ENCODE assay signal across 19 cellular contexts in genomic region chr3:63494646-63495045, GRCh38.
DNase-seq lines count a peak whose midpoint lies in the region; ATAC-seq, FAIRE-seq and TF ChIP-seq lines count a peak whose summit lies in the region.
"Had no signal": no experiment of that assay in that cellular context is flagged by ENCODE, and none has a peak within 500 bp of the region (broad histone marks: within the 10 kb centered on the region; RNA-seq: fewer than 3 reads in every experiment).

No MANE protein-coding gene starts in this region.

- H3K4me2 ChIP-seq in H1 (ENCODE audit: insufficient read depth in 1 of 2, low read depth in 2 of 2, low read length in 2 of 2), result no peak overlapping the region
- H3K4me2 ChIP-seq: GM23338 had no signal

- intact Hi-C loops in left lung (cut with DNase I), result no loop called here

- no peak overlapping the region for H4K91ac ChIP-seq in H1 (replicated peaks; ENCODE audit: insufficient read length, low read length)

- TF ChIP-seq EP300 in H1 (IDR thresholded peaks at IDR 0.05; ENCODE audit: borderline replicate concordance in 1 of 2, low read depth in 2 of 2, low read length in 2 of 2), result no peak

- no peak overlapping the region for H2AFZ ChIP-seq in H1 (ENCODE audit: low read length)
- H2AFZ ChIP-seq: GM23338 had no signal

- H2BK120ac ChIP-seq in H1 (replicated peaks; ENCODE audit: low read depth, low read length), result no peak overlapping the region

- H2AK5ac ChIP-seq in H1 (ENCODE audit: low read depth, low read length), result no peak overlapping the region

- TF ChIP-seq CTCF in H1 (IDR thresholded peaks at IDR 0.05; ENCODE audit: control extremely low read depth in 1 of 3, insufficient read depth in 1 of 3, low read depth in 1 of 3, low read length in 3 of 3) (no peak), left lung (IDR thresholded peaks at IDR 0.05) (no peak)

- H2BK5ac ChIP-seq in H1 (ENCODE audit: low read depth, low read length), result no peak overlapping the region

- peak; percentile 3 for DNase-seq in M059J (ENCODE audit: low read depth)
- DNase-seq in H1 (ENCODE audit: low read depth in 1 of 2, low spot score in 2 of 2), result no peak
- no peak for DNase-seq in left lung
- peak; percentile 1 for DNase-seq in renal cortical epithelial cell (ENCODE audit: low read depth)
- no peak for DNase-seq in NCI-H1105 treated with DMSO at 0.1 percent for 48 hours (lab: John Stamatoyannopoulos, UW)
- DNase-seq in NCI-H2227 (lab: John Stamatoyannopoulos, UW; ENCODE audit: unreplicated experiment), result no peak
- DNase-seq: C1 segment of cervical spinal cord; Calu3; CD4-positive, alpha-beta memory T cell; COR-L47; DMS79 treated with DMSO at 0.1 percent for 48 hours; GF-D8; HFFc6 had no signal

- H3K4ac ChIP-seq in H1 (replicated peaks; ENCODE audit: insufficient read length, low read depth, low read length), result no peak overlapping the region

- no peaks in the 10 kb centered on the region for H3K79me1 ChIP-seq in H1 (ENCODE audit: low read depth, low read length)

- H2BK12ac ChIP-seq in H1 (ENCODE audit: low read depth, low read length), result peak overlapping the region; percentile 79; the same call in 1 of the 2 replicates

- H3K23ac ChIP-seq in H1 (ENCODE audit: insufficient read length), result no peak overlapping the region

- no peak overlapping the region for H3K4me3 ChIP-seq in H1 (ENCODE audit: extremely low read depth in 1 of 4, insufficient read depth in 2 of 4, low read depth in 3 of 4, low read length in 4 of 4)
- H3K4me3 ChIP-seq in left lung, result no peak overlapping the region
- H3K4me3 ChIP-seq: GM23338, HAP-1 had no signal

- no peak overlapping the region for H3K56ac ChIP-seq in H1 (replicated peaks; ENCODE audit: insufficient read length, low read depth, low read length)

- H3K27ac ChIP-seq in H1 (ENCODE audit: low read depth, low read length) (no peak overlapping the region), left lung (no peak overlapping the region)

- no peak overlapping the region for H4K8ac ChIP-seq in H1 (ENCODE audit: extremely low read depth, insufficient read depth, low read length)

- 95% methylated on average over 1 of the region's 1 CpG; no CpG with 5 or more reads in 1 of the 2 experiments for WGBS in H1 (ENCODE audit: extremely low coverage in 1 of 2, insufficient coverage in 1 of 2, insufficient read length in 1 of 2, insufficient replicate concordance in 2 of 2, low coverage in 1 of 2, low lambda C conversion rate in 2 of 2, missing lambda C conversion rate in 1 of 2), 2 experiments

- no peak overlapping the region for H3K14ac ChIP-seq in H1 (ENCODE audit: insufficient read length)

- H3K9ac ChIP-seq in H1 (replicated peaks in 1 of 4; ENCODE audit: extremely low read depth in 1 of 4, low read depth in 3 of 4, low read length in 3 of 4), result no peak overlapping the region

- CTCF ChIA-PET in H1 (lab: Charles Lee; ENCODE audit: partially characterized antibody), result interaction anchor here (0.9 kb wide), 1 partner anchor 144 kb away, joined by 3 read pairs; no protein-coding TSS in a partner anchor

- POLR2A ChIA-PET in H1 (lab: Charles Lee; ENCODE audit: partially characterized antibody), result no interaction called here

- no peak overlapping the region for H4K5ac ChIP-seq in H1 (ENCODE audit: insufficient read length, low read depth, low read length)

- H3K23me2 ChIP-seq in H1 (ENCODE audit: low read depth, low read length), result no peaks in the 10 kb centered on the region

- H3K9me3 ChIP-seq in H1 (ENCODE audit: insufficient read depth in 2 of 2, low read depth in 1 of 2, low read length in 1 of 2) (no peaks in the 10 kb centered on the region), left lung (no peaks in the 10 kb centered on the region)
- H3K9me3 ChIP-seq: HAP-1 had no signal

- H4K20me1 ChIP-seq in H1 (replicated peaks in 1 of 2; ENCODE audit: control insufficient read depth in 1 of 2, insufficient read depth in 2 of 2, low read length in 2 of 2), result no peaks in the 10 kb centered on the region

- TF ChIP-seq RAD21 in H1 (IDR thresholded peaks at IDR 0.05 in 1 of 2, conservative IDR thresholded peaks at IDR 0.05 in 1 of 2; ENCODE audit: low read depth in 2 of 2, low read length in 2 of 2), result no peak

- ATAC-seq in left lung (peak; percentile 43), HG03354 (IDR thresholded peaks at IDR 0.05; ENCODE audit: poor library complexity, severe bottlenecking, unreplicated experiment) (no peak)
- ATAC-seq: GM23338 had no signal

- H2BK15ac ChIP-seq in H1 (ENCODE audit: low read length), result no peak overlapping the region

- no peaks in the 10 kb centered on the region for H3K4me1 ChIP-seq in H1 (replicated peaks in 1 of 4; ENCODE audit: control insufficient read depth in 3 of 4, insufficient read depth in 4 of 4, low read length in 3 of 4)
- no peaks in the 10 kb centered on the region for H3K4me1 ChIP-seq in left lung
- H3K4me1 ChIP-seq: HAP-1 had no signal

- H3K27me3 ChIP-seq in H1 (replicated peaks in 1 of 4; ENCODE audit: control insufficient read depth in 3 of 4, extremely low read depth in 1 of 4, insufficient read depth in 3 of 4, low read length in 3 of 4) (no peaks in the 10 kb centered on the region), left lung (no peaks in the 10 kb centered on the region)

- FAIRE-seq in H1 (lab: Jason Lieb, UNC), result no peak
- FAIRE-seq: GM12891, GM18507, H54 had no signal

- no peaks in the 10 kb centered on the region for H3K36me3 ChIP-seq in H1 (ENCODE audit: control insufficient read depth in 2 of 4, insufficient read depth in 4 of 4, low read length in 3 of 4)
- H3K36me3 ChIP-seq in left lung, result no peaks in the 10 kb centered on the region
- H3K36me3 ChIP-seq: HAP-1 had no signal

- H3K79me2 ChIP-seq in H1 (ENCODE audit: control insufficient read depth in 1 of 2, insufficient read depth in 2 of 2, low read length in 2 of 2), result no peaks in the 10 kb centered on the region

- no peak overlapping the region for H2BK20ac ChIP-seq in H1 (ENCODE audit: low read length)

- no peak overlapping the region for H3K18ac ChIP-seq in H1 (ENCODE audit: extremely low read depth, low read length)

- TF ChIP-seq POLR2A in H1 (IDR thresholded peaks at IDR 0.05; ENCODE audit: control extremely low read depth in 1 of 2, low read depth in 2 of 2, low read length in 2 of 2), result no peak

TF ChIP-seq in H1, 55 proteins besides CTCF, POLR2A, EP300 and RAD21:
- TF ChIP-seq SIX5 (IDR thresholded peaks at IDR 0.05; ENCODE audit: low read depth, low read length) (no peak), YY1 (IDR thresholded peaks at IDR 0.05; ENCODE audit: low read depth, low read length) (no peak), SP2 (IDR thresholded peaks at IDR 0.05; ENCODE audit: low read length) (no peak), POU5F1 (IDR thresholded peaks at IDR 0.05; ENCODE audit: low read depth, low read length) (no peak), CHD2 (IDR thresholded peaks at IDR 0.05; ENCODE audit: low read length) (no peak), ATF3 (IDR thresholded peaks at IDR 0.05; ENCODE audit: insufficient read depth, low read depth, low read length) (no peak), SP4 (IDR thresholded peaks at IDR 0.05; ENCODE audit: low read length) (no peak), EGR1 (IDR thresholded peaks at IDR 0.05; ENCODE audit: borderline replicate concordance, low read depth, low read length) (no peak), RBBP5 (IDR thresholded peaks at IDR 0.05; ENCODE audit: borderline replicate concordance, low read depth, low read length) (no peak), ASH2L (IDR thresholded peaks at IDR 0.05; ENCODE audit: low read length) (no peak), TBP (IDR thresholded peaks at IDR 0.05; ENCODE audit: low read depth, low read length) (no peak), PHF8 (conservative IDR thresholded peaks at IDR 0.05; ENCODE audit: low read depth, low read length) (no peak), TAF1 (IDR thresholded peaks at IDR 0.05; ENCODE audit: low read depth, low read length) (no peak), ZNF274 (IDR thresholded peaks at IDR 0.05; ENCODE audit: borderline replicate concordance, extremely low read depth, low read length) (no peak), BCL11A (IDR thresholded peaks at IDR 0.05; ENCODE audit: low read depth in 2 of 2, low read length in 2 of 2) (no peak), SUZ12 (IDR thresholded peaks at IDR 0.05; ENCODE audit: low read length) (no peak), CEBPB (IDR thresholded peaks at IDR 0.05; ENCODE audit: low read depth, low read length) (no peak), TAF7 (optimal IDR thresholded peaks at IDR 0.05; ENCODE audit: borderline replicate concordance, low read depth, low read length) (no peak), KDM4A (IDR thresholded peaks at IDR 0.05; ENCODE audit: low read depth, low read length, severe bottlenecking) (no peak), MAX (IDR thresholded peaks at IDR 0.05) (no peak)

Comparison
In these comparisons a context has a peak if more than half of its experiments do, and no peak if none do; other contexts are left out.
1. DNase-seq: peak in M059J (single experiment) and renal cortical epithelial cell (single experiment); none in H1 (0 of 2), left lung (0 of 2), NCI-H1105 treated with DMSO at 0.1 percent for 48 hours (single experiment) and NCI-H2227 (single experiment).